14 cellular contexts compared by ENCODE assay signal in the genomic region with DNA sequence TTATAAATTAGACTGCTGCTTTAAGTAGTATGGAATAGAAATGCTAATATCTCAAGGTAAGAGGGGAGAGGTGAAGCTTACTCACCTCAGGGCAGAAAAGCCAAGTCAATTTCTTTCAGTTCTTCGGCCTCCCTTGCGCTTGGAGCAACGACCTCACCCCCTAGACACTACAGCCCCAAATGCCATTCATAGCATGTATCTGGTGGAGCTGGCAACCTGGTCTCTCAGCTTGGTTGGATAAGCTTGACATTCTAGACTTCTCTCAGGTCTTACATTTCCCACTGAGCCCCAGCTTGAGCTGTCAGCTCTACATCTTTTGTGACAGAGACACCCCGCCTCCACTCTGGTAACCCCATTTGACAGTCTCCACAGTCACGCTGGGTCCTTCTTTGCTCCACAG.
"Had no signal": no experiment of that assay in that cellular context is flagged by ENCODE, and none has a peak within 500 bp of the region (broad histone marks: within the 10 kb centered on the region; RNA-seq: fewer than 3 reads in every experiment).

No MANE protein-coding gene starts in this region.

- H3K4me1 ChIP-seq: gastroesophageal sphincter, tibial artery had no signal

- H3K27ac Mint-ChIP-seq: effector memory CD8-positive, alpha-beta T cell had no signal

- H3K4me3 ChIP-seq: esophagus squamous epithelium, gastroesophageal sphincter, skin epidermis, suprapubic skin, tibial artery had no signal

- H3K27ac ChIP-seq: esophagus squamous epithelium, gastroesophageal sphincter, skin epidermis, suprapubic skin, tibial artery had no signal

- H3K4me3 Mint-ChIP-seq: effector memory CD8-positive, alpha-beta T cell; naive B cell had no signal

- H3K9me3 Mint-ChIP-seq: naive B cell had no signal

- H3K27me3 Mint-ChIP-seq: effector memory CD8-positive, alpha-beta T cell had no signal

- H3K27me3 ChIP-seq: esophagus squamous epithelium, gastroesophageal sphincter, suprapubic skin, tibial artery had no signal

- H3K36me3 Mint-ChIP-seq: naive B cell had no signal

- DNase-seq: central memory CD4-positive, alpha-beta T cell; cortex of kidney; effector memory CD8-positive, alpha-beta T cell; esophagus squamous epithelium; foreskin fibroblast; glutamatergic neuron; midbrain; naive B cell; posterior cingulate gyrus; stimulated activated naive CD4-positive, alpha-beta T cell treated with Interleukin-2 at 50 U/mL for 16 hours; tibial artery had no signal

- H3K36me3 ChIP-seq: esophagus squamous epithelium, gastroesophageal sphincter, suprapubic skin, tibial artery had no signal

- H3K9me3 ChIP-seq: esophagus squamous epithelium, gastroesophageal sphincter, suprapubic skin, tibial artery had no signal
